In genomic region chr10:93436577-93436976, GRCh38 we compare ENCODE assay signal across 9 cellular contexts. TPM values are rescaled to one million over a fixed set of nuclear protein-coding genes. Genes with fewer than 3 reads are reported as not detected.
DNase-seq lines count a peak whose midpoint lies in the region; ATAC-seq and TF ChIP-seq lines count a peak whose summit lies in the region.
"Had no signal": no experiment of that assay in that cellular context is flagged by ENCODE, and none has a peak within 500 bp of the region (broad histone marks: within the 10 kb centered on the region; RNA-seq: fewer than 3 reads in every experiment).

No MANE protein-coding gene starts in this region.

- no peaks in the 10 kb centered on the region for H3K36me3 Mint-ChIP-seq in immature natural killer cell

- no peak for TF ChIP-seq CTCF in gastrocnemius medialis (IDR thresholded peaks at IDR 0.05 in 4 of 5, conservative IDR thresholded peaks at IDR 0.05 in 1 of 5)

- TF ChIP-seq POLR2A in gastrocnemius medialis (IDR thresholded peaks at IDR 0.05) = no peak

- peaks cover 29 to 41% of the 10 kb centered on the region in 2 donors for H3K4me1 ChIP-seq in gastrocnemius medialis

- intact Hi-C loops in left ventricle myocardium superior (cut with micrococcal nuclease) (no loop called here), gastrocnemius medialis (cut with DNase I; ENCODE audit: low total_unique reads) (loop anchor here (5.0 kb wide), 2 partner anchors 46 to 59 kb away; partner anchors contain the start of gene MYOF), posterior cingulate gyrus (cut with DNase I) (no loop called here)

- H3K9me3 Mint-ChIP-seq in immature natural killer cell = no peaks in the 10 kb centered on the region
- H3K9me3 Mint-ChIP-seq: activated B cell treated with CpG ODN at 0.5 μM for 24 hours had no signal

- H3K4me3 Mint-ChIP-seq in immature natural killer cell = no peak overlapping the region
- H3K4me3 Mint-ChIP-seq: activated B cell treated with CpG ODN at 0.5 μM for 24 hours had no signal

- in situ Hi-C loops in gastrocnemius medialis (cut with MboI; ENCODE audit: low sequenced_read_pairs in 4 of 4) = no loop called here

- H3K4me3 ChIP-seq in gastrocnemius medialis = peak overlapping the region in 1 of 4 donors; percentile 32

- DNase-seq in GOT3 (lab: John Stamatoyannopoulos, UW) (peak; percentile 6), left ventricle myocardium superior (peak; percentile 53), gastrocnemius medialis (peak in 1 of 2 donors; percentile 49), immature natural killer cell (no peak), posterior cingulate gyrus (no peak)
- DNase-seq: activated B cell treated with CpG ODN at 0.5 μM for 24 hours had no signal

- H3K4me1 Mint-ChIP-seq in immature natural killer cell = no peaks in the 10 kb centered on the region
- H3K4me1 Mint-ChIP-seq: activated B cell treated with CpG ODN at 0.5 μM for 24 hours had no signal

- H3K9me3 ChIP-seq in gastrocnemius medialis = no peaks in the 10 kb centered on the region

- H3K36me3 ChIP-seq in gastrocnemius medialis = no peaks in the 10 kb centered on the region

- H3K27ac Mint-ChIP-seq in immature natural killer cell = no peak overlapping the region
- H3K27ac Mint-ChIP-seq: activated B cell treated with CpG ODN at 0.5 μM for 24 hours had no signal

- H3K27me3 ChIP-seq in gastrocnemius medialis = no peaks in the 10 kb centered on the region

- H3K27ac ChIP-seq in angular gyrus (ENCODE audit: low read depth, low read length) (peak overlapping the region; percentile 62), gastrocnemius medialis (peak overlapping the region; percentile 83 to 94 (median 92))

- peak; percentile 79 for ATAC-seq in left ventricle myocardium superior
- peak; percentile 21 to 34 for ATAC-seq in gastrocnemius medialis
- no peak for ATAC-seq in HG02870 (IDR thresholded peaks at IDR 0.05; ENCODE audit: unreplicated experiment)
- ATAC-seq in HG02798 (IDR thresholded peaks at IDR 0.05; ENCODE audit: poor library complexity, unreplicated experiment) = no peak

- peaks cover 0 to 2% (median 1%) of the 10 kb centered on the region in 3 donors for H3K27me3 Mint-ChIP-seq in immature natural killer cell (ENCODE audit: low read depth in 3 of 3)

RNA-seq across cellular contexts. Expression of gene MYOF, which starts 45.6 kb away (rescaled TPM):
- 21.0 TPM for total RNA-seq in left ventricle myocardium superior
- total RNA-seq in gastrocnemius medialis = 10 to 100 TPM in 1 of 4 donors, 1 to 10 TPM in 3; 4.1 to 10.3 (median 6.3) TPM
- under 1 TPM in 2 of 3 donors, not detected in 1; 0.21 to 0.33 TPM for polyA plus RNA-seq in immature natural killer cell

RNA-seq across cellular contexts. Expression of gene CEP55, which starts 59.8 kb away (rescaled TPM):
- total RNA-seq in left ventricle myocardium superior (0.40 TPM), gastrocnemius medialis (under 1 TPM; 0.32 to 0.62 (median 0.37) TPM)
- under 1 TPM in 2 of 3 donors, not detected in 1; 0.39 to 0.83 TPM for polyA plus RNA-seq in immature natural killer cell

Comparison
In these comparisons a context has a peak if more than half of its experiments do, and no peak if none do; other contexts are left out.
1. DNase-seq: peak in GOT3 (single experiment) and left ventricle myocardium superior (single experiment); none in immature natural killer cell (0 of 3) and posterior cingulate gyrus (0 of 10).
2. ATAC-seq: peak in left ventricle myocardium superior (single experiment) and gastrocnemius medialis (2 of 2); none in HG02870 (single experiment) and HG02798 (single experiment).